1 cellular context compared by ENCODE assay signal in the genomic region with DNA sequence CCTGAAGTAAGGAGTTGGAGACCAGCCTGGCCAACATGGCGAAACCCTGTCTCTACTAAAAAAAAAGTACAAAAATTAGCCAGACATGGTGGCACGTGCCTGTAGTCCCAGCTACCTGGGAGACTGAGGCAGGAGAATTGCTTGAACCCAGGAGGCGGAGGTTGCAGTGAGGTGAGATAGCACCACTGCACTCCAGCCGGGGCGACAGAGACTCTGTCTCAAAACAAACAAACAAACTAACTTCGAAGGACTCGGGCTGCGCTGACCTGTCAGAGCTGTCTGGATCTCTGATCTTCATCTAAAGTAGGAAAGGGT.
TF ChIP-seq lines count a peak whose summit lies in the region.

No MANE protein-coding gene starts in this region.

TF ChIP-seq in HepG2, 621 proteins besides CTCF, POLR2A, EP300 and RAD21:
- TF ChIP-seq ZNF878 (CRISPR knock-in tag; IDR thresholded peaks at IDR 0.05) (peak; percentile 64; the same call in 1 of the 2 replicates), CHD4 (IDR thresholded peaks at IDR 0.05; ENCODE audit: borderline replicate concordance, low read length) (peak; percentile 55; the same call in 1 of the 2 replicates)
